26 cellular contexts compared by ENCODE assay signal in genomic region chr12:19239046-19239445, GRCh38.
DNase-seq lines count a peak whose midpoint lies in the region; ATAC-seq and TF ChIP-seq lines count a peak whose summit lies in the region.
"Had no signal": no experiment of that assay in that cellular context is flagged by ENCODE, and none has a peak within 500 bp of the region (broad histone marks: within the 10 kb centered on the region; RNA-seq: fewer than 3 reads in every experiment).

No MANE protein-coding gene starts in this region.

- H3K27ac Mint-ChIP-seq in chondrocyte (ENCODE audit: unreplicated experiment): peak overlapping the region; percentile 37
- H3K27ac Mint-ChIP-seq: activated CD4-positive, alpha-beta T cell treated with anti-CD3 and anti-CD28 coated beads for 36 hours; activated CD8-positive, alpha-beta T cell treated with anti-CD3 and anti-CD28 coated beads for 36 hours; activated naive CD4-positive, alpha-beta T cell treated with anti-CD3 and anti-CD28 coated beads, Interleukin-2, amount 50 U/mL, for 72 hours; activated T-helper 17 cell treated with anti-CD3 and anti-CD28 coated beads, Interleukin-2, amount 50 U/mL, for 72 hours; stimulated activated memory B cell treated with anti-CD40 and anti-IgM and Interleukin-4, amounts not matched to agents 10 μg/mL and 1 μg/mL and 100 μg/mL, for 72 hours; type B pancreatic cell had no signal

- peaks cover 69% of the 10 kb centered on the region for H3K4me1 Mint-ChIP-seq in chondrocyte (ENCODE audit: low read depth)
- H3K4me1 Mint-ChIP-seq: stimulated activated memory B cell treated with anti-CD40 and anti-IgM and Interleukin-4, amounts not matched to agents 10 μg/mL and 1 μg/mL and 100 μg/mL, for 72 hours had no signal

- H3K9ac ChIP-seq in GM23248 (no peak overlapping the region), Loucy (ENCODE audit: low read depth, low read length, poor library complexity, severe bottlenecking) (peak overlapping the region; percentile 39), neural cell (ENCODE audit: low read length) (no peak overlapping the region), mammary epithelial cell (ENCODE audit: insufficient read depth, low read length) (no peak overlapping the region)

- H3K4me3 Mint-ChIP-seq in chondrocyte (ENCODE audit: unreplicated experiment): no peak overlapping the region
- H3K4me3 Mint-ChIP-seq: activated CD4-positive, alpha-beta T cell treated with anti-CD3 and anti-CD28 coated beads for 36 hours; activated CD8-positive, alpha-beta T cell treated with anti-CD3 and anti-CD28 coated beads for 36 hours; activated T-helper 17 cell treated with anti-CD3 and anti-CD28 coated beads, Interleukin-2, amount 50 U/mL, for 72 hours; stimulated activated memory B cell treated with anti-CD40 and anti-IgM and Interleukin-4, amounts not matched to agents 10 μg/mL and 1 μg/mL and 100 μg/mL, for 72 hours; type B pancreatic cell had no signal

- TF ChIP-seq CTCF in Loucy (conservative IDR thresholded peaks at IDR 0.05; ENCODE audit: low read length) (no peak), chondrocyte (IDR thresholded peaks at IDR 0.05) (no peak), neural cell (IDR thresholded peaks at IDR 0.05; ENCODE audit: poor library complexity, severe bottlenecking) (no peak), mammary epithelial cell (conservative IDR thresholded peaks at IDR 0.05 in 1 of 2, IDR thresholded peaks at IDR 0.05 in 1 of 2; ENCODE audit: extremely low read depth in 1 of 2, insufficient read depth in 1 of 2, low read depth in 1 of 2, low read length in 2 of 2) (no peak), OCI-LY7 (conservative IDR thresholded peaks at IDR 0.05; ENCODE audit: low read length) (no peak)

- no peaks in the 10 kb centered on the region for H3K36me3 Mint-ChIP-seq in chondrocyte (ENCODE audit: low read depth)
- H3K36me3 Mint-ChIP-seq: activated naive CD4-positive, alpha-beta T cell treated with anti-CD3 and anti-CD28 coated beads, Interleukin-2, amount 50 U/mL, for 72 hours; stimulated activated memory B cell treated with anti-CD40 and anti-IgM and Interleukin-4, amounts not matched to agents 10 μg/mL and 1 μg/mL and 100 μg/mL, for 72 hours had no signal

- no peak for TF ChIP-seq EP300 in neural cell (conservative IDR thresholded peaks at IDR 0.05; ENCODE audit: poor library complexity, severe bottlenecking)

- peak overlapping the region; percentile 60; the same call in 1 of the 2 replicates for H3K27ac ChIP-seq in GM23248
- H3K27ac ChIP-seq in neural cell (ENCODE audit: low read length): no peak overlapping the region
- H3K27ac ChIP-seq in mammary epithelial cell (ENCODE audit: insufficient read depth, low read depth, low read length): no peak overlapping the region
- H3K27ac ChIP-seq in OCI-LY7 (ENCODE audit: low read depth, low read length, poor library complexity, severe bottlenecking): no peak overlapping the region
- H3K27ac ChIP-seq: foreskin keratinocyte, Peyer's patch, sigmoid colon had no signal

- H3K36me3 ChIP-seq in GM23248 (ENCODE audit: low read depth) (no peaks in the 10 kb centered on the region), Loucy (ENCODE audit: insufficient read depth, low read length) (no peaks in the 10 kb centered on the region), neural cell (ENCODE audit: insufficient read depth, low read length) (no peaks in the 10 kb centered on the region), mammary epithelial cell (ENCODE audit: insufficient read depth, low read length) (no peaks in the 10 kb centered on the region), OCI-LY7 (ENCODE audit: insufficient read depth, low read length) (no peaks in the 10 kb centered on the region)
- H3K36me3 ChIP-seq: Peyer's patch, sigmoid colon had no signal

- no peaks in the 10 kb centered on the region for H3K27me3 Mint-ChIP-seq in chondrocyte (ENCODE audit: low read depth)
- H3K27me3 Mint-ChIP-seq: activated CD4-positive, alpha-beta T cell treated with anti-CD3 and anti-CD28 coated beads for 36 hours; activated CD8-positive, alpha-beta T cell treated with anti-CD3 and anti-CD28 coated beads for 36 hours; activated T-helper 17 cell treated with anti-CD3 and anti-CD28 coated beads, Interleukin-2, amount 50 U/mL, for 72 hours; stimulated activated memory B cell treated with anti-CD40 and anti-IgM and Interleukin-4, amounts not matched to agents 10 μg/mL and 1 μg/mL and 100 μg/mL, for 72 hours; type B pancreatic cell had no signal

- H3K4me3 ChIP-seq in GM23248 (no peak overlapping the region; the same call in 1 of the 2 replicates), Loucy (ENCODE audit: low read length, poor library complexity, severe bottlenecking) (peak overlapping the region; percentile 55), neural cell (ENCODE audit: low read length) (peak overlapping the region; percentile 1), mammary epithelial cell (replicated peaks in 1 of 3; ENCODE audit: insufficient read depth in 1 of 3, low read depth in 2 of 3, low read length in 3 of 3) (no peak overlapping the region), OCI-LY7 (ENCODE audit: low read depth, low read length, poor library complexity, severe bottlenecking) (no peak overlapping the region)
- H3K4me3 ChIP-seq: lung, Peyer's patch, sigmoid colon had no signal

- no peak for ATAC-seq in GM19328 (IDR thresholded peaks at IDR 0.05; ENCODE audit: unreplicated experiment)
- ATAC-seq: activated CD4-positive, alpha-beta T cell treated with anti-CD3 and anti-CD28 coated beads for 36 hours; activated CD8-positive, alpha-beta T cell treated with anti-CD3 and anti-CD28 coated beads for 36 hours; activated naive CD4-positive, alpha-beta T cell treated with anti-CD3 and anti-CD28 coated beads, Interleukin-2, amount 50 U/mL, for 72 hours; activated T-helper 17 cell treated with anti-CD3 and anti-CD28 coated beads, Interleukin-2, amount 50 U/mL, for 72 hours; HCT116; stimulated activated memory B cell treated with anti-CD40 and anti-IgM and Interleukin-4, amounts not matched to agents 10 μg/mL and 1 μg/mL and 100 μg/mL, for 72 hours had no signal

- 62 to 69% methylated on average over 4 of the region's 4 CpGs for WGBS in GM23248 (ENCODE audit: low coverage in 1 of 2, low lambda C conversion rate in 2 of 2, missing lambda C conversion rate in 2 of 2), 2 experiments
- 97% methylated on average over 4 of the region's 4 CpGs for WGBS in mammary epithelial cell (ENCODE audit: low coverage, missing lambda C conversion rate)

- H3K4me1 ChIP-seq in GM23248 (ENCODE audit: insufficient read depth) (peaks cover 41% of the 10 kb centered on the region), Loucy (ENCODE audit: insufficient read depth, low read length, poor library complexity, severe bottlenecking) (peaks cover 74% of the 10 kb centered on the region), mammary epithelial cell (ENCODE audit: insufficient read depth, low read length) (peaks cover 3% of the 10 kb centered on the region), OCI-LY7 (ENCODE audit: insufficient read depth, low read length, poor library complexity, severe bottlenecking) (no peaks in the 10 kb centered on the region)
- H3K4me1 ChIP-seq: foreskin keratinocyte had no signal

- H3K79me2 ChIP-seq in GM23248 (ENCODE audit: insufficient read depth): peaks cover 4% of the 10 kb centered on the region; the same call in 1 of the 2 replicates
- H3K79me2 ChIP-seq in Loucy (ENCODE audit: insufficient read depth, low read length): peaks cover 30% of the 10 kb centered on the region; the same call in 1 of the 2 replicates
- peaks cover 26% of the 10 kb centered on the region for H3K79me2 ChIP-seq in neural cell (replicated peaks; ENCODE audit: insufficient read depth, low read length)
- peaks cover 81% of the 10 kb centered on the region for H3K79me2 ChIP-seq in mammary epithelial cell (ENCODE audit: insufficient read depth, low read length)
- H3K79me2 ChIP-seq in OCI-LY7 (ENCODE audit: insufficient read depth, low read depth, low read length): no peaks in the 10 kb centered on the region

- no peaks in the 10 kb centered on the region for H4K20me1 ChIP-seq in GM23248 (ENCODE audit: insufficient read depth)
- no peaks in the 10 kb centered on the region for H4K20me1 ChIP-seq in Loucy (ENCODE audit: insufficient read depth, low read length, poor library complexity, severe bottlenecking)
- H4K20me1 ChIP-seq in neural cell (ENCODE audit: insufficient read depth): no peaks in the 10 kb centered on the region
- no peaks in the 10 kb centered on the region for H4K20me1 ChIP-seq in mammary epithelial cell (ENCODE audit: insufficient read depth, low read length)
- H4K20me1 ChIP-seq in OCI-LY7 (ENCODE audit: insufficient read depth, low read length): no peaks in the 10 kb centered on the region

- BruUV-seq in mammary epithelial cell (replicated peaks; lab: Mats Ljungman, UMichigan) (no TSS peak), OCI-LY7 (replicated peaks; lab: Mats Ljungman, UMichigan) (no TSS peak)

- H3F3A ChIP-seq in GM23248 (ENCODE audit: insufficient read depth) (peaks cover 36% of the 10 kb centered on the region), Loucy (ENCODE audit: low read depth) (0 out of 2 replicates have a peak, but pooled peaks cover 4% of the 10 kb centered on the region), neural cell (ENCODE audit: insufficient read depth, low read length, poor library complexity, severe bottlenecking) (peaks cover 7% of the 10 kb centered on the region)

- H2AFZ ChIP-seq in GM23248 (no peak overlapping the region), Loucy (ENCODE audit: low read length) (no peak overlapping the region), neural cell (ENCODE audit: low read depth, low read length) (no peak overlapping the region), mammary epithelial cell (ENCODE audit: low read depth, low read length) (no peak overlapping the region), OCI-LY7 (ENCODE audit: low read length) (no peak overlapping the region)

- no peaks in the 10 kb centered on the region for H3K9me3 Mint-ChIP-seq in chondrocyte (ENCODE audit: low read depth)
- H3K9me3 Mint-ChIP-seq: activated CD8-positive, alpha-beta T cell treated with anti-CD3 and anti-CD28 coated beads for 36 hours; activated naive CD4-positive, alpha-beta T cell treated with anti-CD3 and anti-CD28 coated beads, Interleukin-2, amount 50 U/mL, for 72 hours; activated T-helper 17 cell treated with anti-CD3 and anti-CD28 coated beads, Interleukin-2, amount 50 U/mL, for 72 hours; stimulated activated memory B cell treated with anti-CD40 and anti-IgM and Interleukin-4, amounts not matched to agents 10 μg/mL and 1 μg/mL and 100 μg/mL, for 72 hours; type B pancreatic cell had no signal

- dilution Hi-C loops in mammary epithelial cell (cut with HindIII; ENCODE audit: low sequenced_read_pairs): no loop called here

- DNase-seq in GM23248 (no peak), chondrocyte (ENCODE audit: low spot score) (no peak), mammary epithelial cell (no peak), OCI-LY7 (ENCODE audit: low spot score) (no peak)
- DNase-seq in effector CD8-positive, alpha-beta T cell (lab: John Stamatoyannopoulos, UW): no peak
- DNase-seq: activated CD4-positive, alpha-beta T cell treated with anti-CD3 and anti-CD28 coated beads for 36 hours; activated CD8-positive, alpha-beta T cell treated with anti-CD3 and anti-CD28 coated beads for 36 hours; DMS53; foreskin keratinocyte; kidney glomerular epithelial cell; NCI-H146; NCI-H2107; NCI-H345; Peyer's patch; SHP77 treated with DMSO at 0.1 percent for 48 hours; sigmoid colon; T-helper 9 cell had no signal

- H3K9me3 ChIP-seq in GM23248 (ENCODE audit: low read depth) (no peaks in the 10 kb centered on the region), Loucy (ENCODE audit: insufficient read depth, low read depth, low read length) (no peaks in the 10 kb centered on the region), neural cell (ENCODE audit: low read length) (no peaks in the 10 kb centered on the region), mammary epithelial cell (replicated peaks; ENCODE audit: insufficient read depth, low read length) (no peaks in the 10 kb centered on the region), OCI-LY7 (ENCODE audit: low read length) (no peaks in the 10 kb centered on the region)
- H3K9me3 ChIP-seq: Peyer's patch, sigmoid colon had no signal

- intact Hi-C loops in mammary epithelial cell (cut with micrococcal nuclease): no loop called here
- intact Hi-C loops in OCI-LY7 (cut with micrococcal nuclease; ENCODE audit: unreplicated experiment): no loop called here

- POLR2A ChIA-PET in OCI-LY7 (lab: Charles Lee): no interaction called here

- H3K9me2 ChIP-seq in GM23248 (ENCODE audit: insufficient read depth) (no peaks in the 10 kb centered on the region), Loucy (replicated peaks; ENCODE audit: low read depth, low read length) (no peaks in the 10 kb centered on the region), neural cell (ENCODE audit: insufficient read depth, low read length) (no peaks in the 10 kb centered on the region), OCI-LY7 (ENCODE audit: insufficient read depth, low read length) (no peaks in the 10 kb centered on the region)

- CTCF ChIA-PET in mammary epithelial cell (lab: Charles Lee; ENCODE audit: low non-redundant PET) (no interaction called here), OCI-LY7 (lab: Charles Lee; ENCODE audit: unreplicated experiment) (no interaction called here)

- H3K4me2 ChIP-seq in GM23248 (ENCODE audit: unreplicated experiment) (no peak overlapping the region), Loucy (ENCODE audit: low read depth, low read length, poor library complexity, severe bottlenecking) (peak overlapping the region; percentile 57), neural cell (ENCODE audit: low read length) (no peak overlapping the region), mammary epithelial cell (ENCODE audit: insufficient read depth, low read depth, low read length) (no peak overlapping the region), OCI-LY7 (ENCODE audit: low read length) (no peak overlapping the region)

- no peak for TF ChIP-seq RAD21 in neural cell (conservative IDR thresholded peaks at IDR 0.05)

- in situ Hi-C loops in GM23248 (cut with MboI): no loop called here
- in situ Hi-C loops in mammary epithelial cell (cut with MboI; ENCODE audit: low sequenced_read_pairs in 2 of 2): no loop called here

- H3K27me3 ChIP-seq in GM23248 (replicated peaks; ENCODE audit: insufficient read depth) (no peaks in the 10 kb centered on the region), Loucy (ENCODE audit: insufficient read depth, low read length, poor library complexity, severe bottlenecking) (no peaks in the 10 kb centered on the region), neural cell (ENCODE audit: insufficient read depth, low read depth, low read length) (no peaks in the 10 kb centered on the region), mammary epithelial cell (ENCODE audit: insufficient read depth, low read length) (no peaks in the 10 kb centered on the region)
- H3K27me3 ChIP-seq: foreskin keratinocyte, Peyer's patch, sigmoid colon had no signal

Comparison
In these comparisons a context has a peak if more than half of its experiments do, and no peak if none do; other contexts are left out.
1. H3K4me3 ChIP-seq: peak in Loucy (single experiment) and neural cell (single experiment); none in GM23248 (single experiment), mammary epithelial cell (0 of 3) and OCI-LY7 (single experiment).